16 cellular contexts compared by ENCODE assay signal in genomic region chr7:95730493-95731280, GRCh38. TPM values are rescaled to one million over a fixed set of nuclear protein-coding genes. Genes with fewer than 3 reads are reported as not detected.
"Had no signal": no experiment of that assay in that cellular context is flagged by ENCODE, and none has a peak within 500 bp of the region (broad histone marks: within the 10 kb centered on the region; RNA-seq: fewer than 3 reads in every experiment).

No MANE protein-coding gene starts in this region.

- H3K4me1 ChIP-seq: upper lobe of right lung had no signal

- H3K9me3 ChIP-seq: neutrophil, upper lobe of right lung had no signal

- H3K27ac ChIP-seq: coronary artery, neutrophil, skin epidermis, upper lobe of right lung had no signal

- H3K36me3 ChIP-seq: neutrophil, upper lobe of right lung had no signal

- DNase-seq: activated CD4-positive, alpha-beta T cell treated with anti-CD3 and anti-CD28 coated beads, Interleukin-2, amount 10 ng/mL, durations not matched to agents 7 days and 5 days; activated CD8-positive, alpha-beta memory T cell treated with anti-CD3 and anti-CD28 coated beads, Interleukin-2, amount 50 U/mL, for 48 hours; activated gamma-delta T cell; activated T-cell treated with anti-CD3 and anti-CD28 coated beads, Interleukin-2, amount 50 U/mL, for 72 hours; amniotic stem cell; islet precursor cell; naive thymus-derived CD8-positive, alpha-beta T cell; right cardiac atrium; stimulated activated CD4-positive, alpha-beta T cell treated with anti-CD3 and anti-CD28 coated beads, Interleukin-4, amount 100 ng/mL, for 4 hours; stimulated activated CD8-positive, alpha-beta memory T cell treated with anti-CD3 and anti-CD28 coated beads, Interleukin-4, amount 100 ng/mL, for 48 hours; T-helper 9 cell; upper lobe of right lung had no signal

- H3K4me3 ChIP-seq: coronary artery, skin epidermis, upper lobe of right lung had no signal

- H3K27me3 ChIP-seq: neutrophil, upper lobe of right lung had no signal

RNA-seq across cellular contexts. Expression of gene DYNC1I1, which starts 41.7 kb away (rescaled TPM):
- total RNA-seq: activated CD4-positive, alpha-beta T cell treated with anti-CD3 and anti-CD28 coated beads, Interleukin-2, amount 10 ng/mL, durations not matched to agents 7 days and 5 days; activated naive CD4-positive, alpha-beta T cell treated with anti-CD3 and anti-CD28 coated beads, Interleukin-2, amount 50 U/mL, for 72 hours; activated T-cell treated with anti-CD3 and anti-CD28 coated beads, Interleukin-2, amount 50 U/mL, for 72 hours; naive thymus-derived CD8-positive, alpha-beta T cell had no signal
